Comparison of ENCODE assay signal across 18 cellular contexts in genomic region chr17:82642022-82642421, GRCh38. TPM values are rescaled to one million over a fixed set of nuclear protein-coding genes. Genes with fewer than 3 reads are reported as not detected.
DNase-seq lines count a peak whose midpoint lies in the region; ATAC-seq, FAIRE-seq and TF ChIP-seq lines count a peak whose summit lies in the region.
"Had no signal": no experiment of that assay in that cellular context is flagged by ENCODE, and none has a peak within 500 bp of the region (broad histone marks: within the 10 kb centered on the region; RNA-seq: fewer than 3 reads in every experiment).

No MANE protein-coding gene starts in this region.

- peak overlapping the region; percentile 15 for H3K27ac Mint-ChIP-seq in activated CD4-positive, alpha-beta T cell treated with anti-CD3 and anti-CD28 coated beads, Interleukin-2, amount 10 ng/mL, durations not matched to agents 24 days and 14 days

- FAIRE-seq in HepG2 (lab: Jason Lieb, UNC) (no peak), urothelium cell line (lab: Jason Lieb, UNC) (peak; percentile 53)
- FAIRE-seq: A549 had no signal

- no peaks in the 10 kb centered on the region; a peak in 1 of 5 replicates for H3K27me3 ChIP-seq in HepG2 (ENCODE audit: control insufficient read depth in 1 of 2, insufficient read depth in 2 of 2, low read length in 2 of 2)
- H3K27me3 ChIP-seq: BLaER1 had no signal

- POLR2A ChIA-PET in HepG2 (lab: Yijun Ruan, JAX) = no interaction called here

- no peak overlapping the region for H3K4me3 ChIP-seq in HepG2 (replicated peaks in 1 of 3; ENCODE audit: insufficient read depth in 1 of 3, low read depth in 2 of 3, low read length in 3 of 3)
- H3K4me3 ChIP-seq: A549, BLaER1, HAP-1 had no signal

- no peaks in the 10 kb centered on the region for H3K27me3 Mint-ChIP-seq in activated CD4-positive, alpha-beta T cell treated with anti-CD3 and anti-CD28 coated beads, Interleukin-2, amount 10 ng/mL, durations not matched to agents 24 days and 14 days
- H3K27me3 Mint-ChIP-seq: CD4-positive, alpha-beta memory T cell had no signal

- H3K4me1 Mint-ChIP-seq in activated CD4-positive, alpha-beta T cell treated with anti-CD3 and anti-CD28 coated beads, Interleukin-2, amount 10 ng/mL, durations not matched to agents 24 days and 14 days = peaks cover 23% of the 10 kb centered on the region

- DNase-seq in activated CD4-positive, alpha-beta T cell treated with anti-CD3 and anti-CD28 coated beads, Interleukin-2, amount 10 ng/mL, durations not matched to agents 24 days and 14 days = no peak
- DNase-seq in activated CD4-positive, alpha-beta T cell treated with anti-CD3 and anti-CD28 coated beads, Interleukin-2, amount 50 U/mL, for 48 hours = no peak
- DNase-seq in HepG2 (ENCODE audit: low spot score) (no peak), urothelium cell line (ENCODE audit: low spot score) (no peak), GDM1 (lab: John Stamatoyannopoulos, UW) (no peak), T1000 (lab: John Stamatoyannopoulos, UW) (no peak)
- DNase-seq in activated effector memory CD4-positive, alpha-beta T cell treated with Interleukin-2 at 50 U/mL for 16 hours = no peak
- DNase-seq: AML-193; CD4-positive, alpha-beta memory T cell; DMS153; DMS79; GF-D8 had no signal

- TF ChIP-seq CTCF in VCaP (conservative IDR thresholded peaks at IDR 0.05) = no peak
- TF ChIP-seq CTCF in HepG2 (CRISPR knock-in tag; IDR thresholded peaks at IDR 0.05) = no peak

- TF ChIP-seq EP300 in HepG2 (IDR thresholded peaks at IDR 0.05; ENCODE audit: low read depth in 2 of 2, low read length in 2 of 2) (no peak), HepG2 (CRISPR knock-in tag; IDR thresholded peaks at IDR 0.05; ENCODE audit: borderline replicate concordance) (no peak)

- H3K36me3 Mint-ChIP-seq in activated CD4-positive, alpha-beta T cell treated with anti-CD3 and anti-CD28 coated beads, Interleukin-2, amount 10 ng/mL, durations not matched to agents 24 days and 14 days (ENCODE audit: low read depth) = peaks cover 52% of the 10 kb centered on the region

- H3K4me2 ChIP-seq in HepG2 (ENCODE audit: low read depth, low read length) = no peak overlapping the region
- H3K4me2 ChIP-seq: A549, BLaER1 had no signal

- H3K9me3 Mint-ChIP-seq in activated CD4-positive, alpha-beta T cell treated with anti-CD3 and anti-CD28 coated beads, Interleukin-2, amount 10 ng/mL, durations not matched to agents 24 days and 14 days = no peaks in the 10 kb centered on the region

- peaks cover 50% of the 10 kb centered on the region for H4K20me1 ChIP-seq in HepG2 (ENCODE audit: insufficient read depth, low read length)

- no peaks in the 10 kb centered on the region for H3K9me3 ChIP-seq in HepG2 (ENCODE audit: low read length)
- H3K9me3 ChIP-seq: A549, HAP-1 had no signal

- H2AFZ ChIP-seq in HepG2 (ENCODE audit: low read length) = no peak overlapping the region

- TF ChIP-seq RAD21 in HepG2 (CRISPR knock-in tag; IDR thresholded peaks at IDR 0.05) = no peak

- H3K27ac ChIP-seq in VCaP (peak overlapping the region; percentile 47; the same call in 1 of the 2 replicates), HepG2 (ENCODE audit: extremely low read length, insufficient read depth, low read length) (no peak overlapping the region)
- H3K27ac ChIP-seq: 22Rv1, A549, BLaER1 had no signal

- peaks cover 43 to 70% of the 10 kb centered on the region in 2 experiments for H3K36me3 ChIP-seq in HepG2 (replicated peaks in 1 of 2; ENCODE audit: control insufficient read depth in 1 of 2, insufficient read depth in 2 of 2, low read length in 2 of 2)

- no peak for TF ChIP-seq POLR2A in HepG2 (IDR thresholded peaks at IDR 0.05; ENCODE audit: insufficient read depth in 1 of 2, low read depth in 2 of 2, low read length in 2 of 2)

- no TSS peak for BruUV-seq in HepG2 (replicated peaks; lab: Mats Ljungman, UMichigan)

- intact Hi-C loops in activated CD4-positive, alpha-beta T cell treated with anti-CD3 and anti-CD28 coated beads, Interleukin-2, amount 10 ng/mL, durations not matched to agents 24 days and 14 days (cut with micrococcal nuclease) = no loop called here
- intact Hi-C loops in HepG2 (cut with micrococcal nuclease; ENCODE audit: unreplicated experiment) = no loop called here

- CTCF ChIA-PET in HepG2 (lab: Yijun Ruan, JAX; ENCODE audit: low intra/inter-chr PET ratio, low total read pairs) = no interaction called here

- ATAC-seq in HepG2 = no peak
- ATAC-seq: A549 had no signal

- peaks cover 46% of the 10 kb centered on the region for H3K4me1 ChIP-seq in HepG2 (ENCODE audit: insufficient read depth, low read length)
- H3K4me1 ChIP-seq: HAP-1 had no signal

- no peak overlapping the region for H3K4me3 Mint-ChIP-seq in activated CD4-positive, alpha-beta T cell treated with anti-CD3 and anti-CD28 coated beads, Interleukin-2, amount 10 ng/mL, durations not matched to agents 24 days and 14 days
- H3K4me3 Mint-ChIP-seq: CD14-positive monocyte had no signal

- H3K9ac ChIP-seq in HepG2 (ENCODE audit: insufficient read depth, low read depth, low read length) = no peak overlapping the region
- H3K9ac ChIP-seq: BLaER1 had no signal

- WGBS in HepG2 (ENCODE audit: low lambda C conversion rate) = over 99% methylated on average over 14 of the region's 14 CpGs

- H3K79me2 ChIP-seq in HepG2 (ENCODE audit: insufficient read depth, low read length) = peaks cover 94% of the 10 kb centered on the region

- in situ Hi-C loops in HepG2 (cut with HindIII; ENCODE audit: extremely low pct_ligation_motif_present, low pct_unique_long_range_greater_than_20kb) = no loop called here

TF ChIP-seq in HepG2, 621 proteins besides CTCF, POLR2A, EP300 and RAD21 (continues in another document):
- 0 out of 2 replicates have a peak, but pooled peaks have one; percentile 40 for TF ChIP-seq NRL (CRISPR knock-in tag; IDR thresholded peaks at IDR 0.05; ENCODE audit: borderline replicate concordance)

RNA-seq across cellular contexts. Expression of gene WDR45B, which starts 6.2 kb away (rescaled TPM):
- 62.8 and 66.8 TPM in 2 replicates for total RNA-seq in activated CD4-positive, alpha-beta T cell treated with anti-CD3 and anti-CD28 coated beads, Interleukin-2, amount 10 ng/mL, durations not matched to agents 24 days and 14 days
- 86.2 and 88.8 TPM in 2 replicates for total RNA-seq in HepG2 (2016; rRNA removed; fragmentation: Illumina TruSeq; extraction: Trizol)
- total RNA-seq in HepG2 (2016; cell fraction: cytosol; rRNA removed; fragmentation: Illumina TruSeq; extraction: Trizol; ENCODE audit: low read depth) = 59.9 and 62.3 TPM in 2 replicates
- total RNA-seq in HepG2 (2016; cell fraction: insoluble cytoplasmic fraction; rRNA removed; fragmentation: Illumina TruSeq; extraction: Trizol) = 80.2 and 87.6 TPM in 2 replicates
- total RNA-seq in HepG2 (2016; cell fraction: membrane; rRNA removed; fragmentation: Illumina TruSeq; extraction: Trizol) = 148 and 149 TPM in 2 replicates
- total RNA-seq in HepG2 (2016; cell fraction: nucleus; rRNA removed; fragmentation: Illumina TruSeq; extraction: Trizol) = 45.2 and 55.4 TPM in 2 replicates
- 153 and 155 TPM in 2 replicates for polyA plus RNA-seq in HepG2 (2011; rRNA removed)
- 121 and 131 TPM in 2 replicates for polyA plus RNA-seq in HepG2 (2011; cell fraction: cytosol; rRNA removed)
- 186 and 214 TPM in 2 replicates for polyA plus RNA-seq in HepG2 (2011; cell fraction: nucleus; rRNA removed)
- 124 and 164 TPM in 2 replicates for polyA plus RNA-seq in HepG2 (2012)
- polyA plus RNA-seq in HepG2 (2016; cell fraction: cytosol; fragmentation: Illumina TruSeq; extraction: Trizol; ENCODE audit: low read depth) = 65.9 and 70.7 TPM in 2 replicates
- 89.4 and 101 TPM in 2 replicates for polyA plus RNA-seq in HepG2 (2016; cell fraction: insoluble cytoplasmic fraction; fragmentation: Illumina TruSeq; extraction: Trizol; ENCODE audit: low read depth)
- 129 and 138 TPM in 2 replicates for polyA plus RNA-seq in HepG2 (2016; cell fraction: membrane; fragmentation: Illumina TruSeq; extraction: Trizol; ENCODE audit: low read depth)
- 81.4 and 81.5 TPM in 2 replicates for polyA plus RNA-seq in HepG2 (2016; cell fraction: nucleus; fragmentation: Illumina TruSeq; extraction: Trizol; ENCODE audit: insufficient read depth, low read depth)
- polyA minus RNA-seq in HepG2 (2011; rRNA and poly(A)+ RNA removed; ENCODE audit: low replicate concordance) = 68.7 and 113 TPM in 2 replicates
- polyA minus RNA-seq in HepG2 (2011; cell fraction: cytosol; rRNA and poly(A)+ RNA removed) = 60.7 and 64.4 TPM in 2 replicates
- 61.5 and 68.1 TPM in 2 replicates for polyA minus RNA-seq in HepG2 (2011; cell fraction: nucleus; rRNA and poly(A)+ RNA removed)

RNA-seq across cellular contexts. Expression of gene RAB40B, which starts 56.5 kb away (rescaled TPM):
- 4.9 and 5.4 TPM in 2 replicates for total RNA-seq in activated CD4-positive, alpha-beta T cell treated with anti-CD3 and anti-CD28 coated beads, Interleukin-2, amount 10 ng/mL, durations not matched to agents 24 days and 14 days
- 4.4 and 6.2 TPM in 2 replicates for total RNA-seq in HepG2 (2016; rRNA removed; fragmentation: Illumina TruSeq; extraction: Trizol)
- total RNA-seq in HepG2 (2016; cell fraction: cytosol; rRNA removed; fragmentation: Illumina TruSeq; extraction: Trizol; ENCODE audit: low read depth) = 8.6 and 11.9 TPM in 2 replicates
- 6.2 and 7.4 TPM in 2 replicates for total RNA-seq in HepG2 (2016; cell fraction: insoluble cytoplasmic fraction; rRNA removed; fragmentation: Illumina TruSeq; extraction: Trizol)
- total RNA-seq in HepG2 (2016; cell fraction: membrane; rRNA removed; fragmentation: Illumina TruSeq; extraction: Trizol) = 18.5 and 22.6 TPM in 2 replicates
- total RNA-seq in HepG2 (2016; cell fraction: nucleus; rRNA removed; fragmentation: Illumina TruSeq; extraction: Trizol) = 3.7 TPM in 2 replicates
- 6.5 and 7.2 TPM in 2 replicates for polyA plus RNA-seq in HepG2 (2011; rRNA removed)
- 5.7 and 9.9 TPM in 2 replicates for polyA plus RNA-seq in HepG2 (2011; cell fraction: cytosol; rRNA removed)
- 10.8 and 12.6 TPM in 2 replicates for polyA plus RNA-seq in HepG2 (2011; cell fraction: nucleus; rRNA removed)
- 6.2 and 7.3 TPM in 2 replicates for polyA plus RNA-seq in HepG2 (2012)
- polyA plus RNA-seq in HepG2 (2016; cell fraction: cytosol; fragmentation: Illumina TruSeq; extraction: Trizol; ENCODE audit: low read depth) = 25.0 and 26.7 TPM in 2 replicates
- polyA plus RNA-seq in HepG2 (2016; cell fraction: insoluble cytoplasmic fraction; fragmentation: Illumina TruSeq; extraction: Trizol; ENCODE audit: low read depth) = 7.0 and 7.6 TPM in 2 replicates
- 27.5 and 28.9 TPM in 2 replicates for polyA plus RNA-seq in HepG2 (2016; cell fraction: membrane; fragmentation: Illumina TruSeq; extraction: Trizol; ENCODE audit: low read depth)
- 8.7 and 12.0 TPM in 2 replicates for polyA plus RNA-seq in HepG2 (2016; cell fraction: nucleus; fragmentation: Illumina TruSeq; extraction: Trizol; ENCODE audit: insufficient read depth, low read depth)
- 3.1 and 8.9 TPM in 2 replicates for polyA minus RNA-seq in HepG2 (2011; rRNA and poly(A)+ RNA removed; ENCODE audit: low replicate concordance)
- 1.4 and 3.2 TPM in 2 replicates for polyA minus RNA-seq in HepG2 (2011; cell fraction: cytosol; rRNA and poly(A)+ RNA removed)
- 2.7 TPM in 2 replicates for polyA minus RNA-seq in HepG2 (2011; cell fraction: nucleus; rRNA and poly(A)+ RNA removed)
